8 cellular contexts compared by ENCODE assay signal in the genomic region with DNA sequence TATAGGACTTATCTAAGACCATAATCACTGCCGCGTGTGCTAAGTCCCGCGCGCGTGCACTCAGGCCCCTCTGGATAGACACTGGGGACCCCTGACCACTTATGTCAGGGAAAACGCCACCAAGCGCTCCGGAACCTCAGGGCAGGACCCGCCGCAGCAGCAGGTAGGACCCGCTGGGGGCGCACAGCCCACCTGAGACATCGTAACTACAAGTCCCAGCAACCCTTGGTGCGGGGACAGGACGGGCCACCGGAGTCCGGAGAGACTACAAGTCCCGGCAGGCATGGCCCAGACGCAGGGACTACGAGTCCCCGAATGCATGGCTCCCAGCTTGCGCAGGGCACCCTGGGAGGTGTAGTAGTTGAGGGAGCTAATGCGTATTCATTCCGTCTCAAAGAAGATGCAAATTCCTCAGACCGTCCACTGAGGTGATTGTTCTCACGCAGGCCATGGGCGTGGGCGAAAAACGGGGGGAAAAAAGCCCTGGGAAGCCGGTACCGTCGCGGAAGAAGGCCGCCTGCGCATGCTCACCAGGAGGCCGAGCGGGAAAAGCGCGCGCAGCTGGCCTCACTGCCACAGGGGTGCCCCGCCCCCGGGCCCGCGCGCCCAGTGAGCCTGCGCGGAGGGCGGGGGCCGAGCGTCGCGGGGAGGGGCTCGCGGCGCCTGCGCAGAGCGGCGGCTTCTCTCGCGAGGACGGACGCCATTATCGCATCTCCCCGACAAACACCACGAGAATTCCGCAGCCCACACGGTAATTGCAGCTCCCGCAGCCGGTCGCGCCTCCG. TPM values are rescaled to one million over a fixed set of nuclear protein-coding genes. Genes with fewer than 3 reads are reported as not detected.
DNase-seq lines count a peak whose midpoint lies in the region; ATAC-seq and TF ChIP-seq lines count a peak whose summit lies in the region.

A gene with protein sequence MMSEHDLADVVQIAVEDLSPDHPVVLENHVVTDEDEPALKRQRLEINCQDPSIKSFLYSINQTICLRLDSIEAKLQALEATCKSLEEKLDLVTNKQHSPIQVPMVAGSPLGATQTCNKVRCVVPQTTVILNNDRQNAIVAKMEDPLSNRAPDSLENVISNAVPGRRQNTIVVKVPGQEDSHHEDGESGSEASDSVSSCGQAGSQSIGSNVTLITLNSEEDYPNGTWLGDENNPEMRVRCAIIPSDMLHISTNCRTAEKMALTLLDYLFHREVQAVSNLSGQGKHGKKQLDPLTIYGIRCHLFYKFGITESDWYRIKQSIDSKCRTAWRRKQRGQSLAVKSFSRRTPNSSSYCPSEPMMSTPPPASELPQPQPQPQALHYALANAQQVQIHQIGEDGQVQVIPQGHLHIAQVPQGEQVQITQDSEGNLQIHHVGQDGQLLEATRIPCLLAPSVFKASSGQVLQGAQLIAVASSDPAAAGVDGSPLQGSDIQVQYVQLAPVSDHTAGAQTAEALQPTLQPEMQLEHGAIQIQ (plus strand): TSS at position 670 of the 785 bp plus-strand sequence. CDS start 23,682 bp downstream, outside the sequence.

- peaks cover 10% of the 10 kb centered on the region for H3K36me3 Mint-ChIP-seq in T-helper 17 cell (ENCODE audit: low read depth)
- H3K36me3 Mint-ChIP-seq in progenitor cell of endocrine pancreas (ENCODE audit: insufficient read depth), result peaks cover 3% of the 10 kb centered on the region

- H3K9me3 ChIP-seq in T-helper 17 cell (ENCODE audit: control insufficient read depth, low read length, poor library complexity, severe bottlenecking), result no peaks in the 10 kb centered on the region
- no peaks in the 10 kb centered on the region for H3K9me3 ChIP-seq in left ventricle myocardium inferior (replicated peaks)

- H3K27me3 Mint-ChIP-seq in T-helper 17 cell (peaks cover 13% of the 10 kb centered on the region), progenitor cell of endocrine pancreas (no peaks in the 10 kb centered on the region)

- peak within 1 kb of the TSS; percentile 97 for H3K27ac ChIP-seq in left ventricle myocardium inferior (replicated peaks)

- H3K4me3 ChIP-seq in left ventricle myocardium inferior, result peak within 1 kb of the TSS; percentile 83

- peak; percentile 72 for TF ChIP-seq CTCF in left ventricle myocardium inferior (IDR thresholded peaks at IDR 0.05; ENCODE audit: borderline replicate concordance)
- peak; percentile 74 for TF ChIP-seq CTCF in progenitor cell of endocrine pancreas (IDR thresholded peaks at IDR 0.05; ENCODE audit: unreplicated experiment)

- H3K27ac Mint-ChIP-seq in T-helper 17 cell, result peak within 1 kb of the TSS; percentile 97
- peak within 1 kb of the TSS; percentile 100 for H3K27ac Mint-ChIP-seq in progenitor cell of endocrine pancreas

- H3K4me3 Mint-ChIP-seq in T-helper 17 cell, result peak within 1 kb of the TSS; percentile 95
- peak within 1 kb of the TSS; percentile 99 for H3K4me3 Mint-ChIP-seq in progenitor cell of endocrine pancreas (ENCODE audit: low read depth)

- ATAC-seq in GM18498 (IDR thresholded peaks at IDR 0.05; ENCODE audit: unreplicated experiment) (peak; percentile 85), HG02938 (IDR thresholded peaks at IDR 0.05; ENCODE audit: unreplicated experiment) (peak; percentile 87), T-helper 17 cell (peak; percentile 95)

- peaks cover 3% of the 10 kb centered on the region for H3K36me3 ChIP-seq in left ventricle myocardium inferior

- H3K4me1 Mint-ChIP-seq in T-helper 17 cell (peaks cover 32% of the 10 kb centered on the region), progenitor cell of endocrine pancreas (ENCODE audit: low read depth) (peaks cover 26% of the 10 kb centered on the region)

- intact Hi-C loops in left ventricle myocardium inferior (cut with micrococcal nuclease), result no loop called here

- H3K27me3 ChIP-seq in left ventricle myocardium inferior (ENCODE audit: low read depth), result no peaks in the 10 kb centered on the region

- H3K9me3 Mint-ChIP-seq in progenitor cell of endocrine pancreas (ENCODE audit: low read depth), result no peaks in the 10 kb centered on the region

- DNase-seq in NCI-H1694 treated with DMSO at 0.1 percent for 48 hours (lab: John Stamatoyannopoulos, UW), result peak; percentile 94
- peak; percentile 93 to 95 (median 94) for DNase-seq in T-helper 17 cell
- DNase-seq in amygdala (lab: John Stamatoyannopoulos, UW), result peak; percentile 90 to 99 (median 97)
- peak; percentile 97 for DNase-seq in left ventricle myocardium inferior
- peak; percentile 93 for DNase-seq in progenitor cell of endocrine pancreas (ENCODE audit: low spot score, unreplicated experiment)
- DNase-seq in ureter (ENCODE audit: low spot score), result peak; percentile 97

- peaks cover 43% of the 10 kb centered on the region for H3K4me1 ChIP-seq in left ventricle myocardium inferior

RNA-seq across cellular contexts. Expression of the gene that starts here (rescaled TPM):
- total RNA-seq in T-helper 17 cell (10 to 100 TPM; 46.9 to 47.9 TPM), left ventricle myocardium inferior (12.6 TPM), progenitor cell of endocrine pancreas (41.5 and 53.9 TPM in 2 replicates), ureter (30.9 TPM)

Comparison
In these comparisons a context has a peak if more than half of its experiments do, and no peak if none do; other contexts are left out.
1. Peak in every context shown above with its lines: DNase-seq, ATAC-seq, H3K4me3 ChIP-seq and H3K27ac ChIP-seq.